23 cellular contexts compared by ENCODE assay signal in the genomic region with DNA sequence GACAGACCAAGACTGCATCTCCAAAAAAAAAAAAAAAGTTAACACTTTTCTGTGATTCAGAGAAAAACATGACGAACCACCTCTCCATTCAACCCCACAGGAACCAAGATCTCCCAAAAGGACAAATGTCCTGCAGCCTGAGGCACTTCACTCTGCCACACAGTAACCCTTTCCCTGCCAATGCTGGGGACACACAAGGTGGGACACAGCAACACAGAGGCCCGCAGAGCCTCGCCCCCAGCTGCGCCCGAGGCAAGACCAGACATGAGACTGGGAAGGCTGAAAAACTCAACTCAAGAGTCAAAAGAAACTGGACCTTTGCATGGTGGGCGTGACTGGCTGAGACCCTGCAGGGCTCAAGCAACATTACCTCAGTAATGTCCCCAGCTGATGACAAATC.
"Had no signal": no experiment of that assay in that cellular context is flagged by ENCODE, and none has a peak within 500 bp of the region (broad histone marks: within the 10 kb centered on the region; RNA-seq: fewer than 3 reads in every experiment).

No MANE protein-coding gene starts in this region.

- H3K36me3 Mint-ChIP-seq: naive thymus-derived CD8-positive, alpha-beta T cell had no signal

- H3K9me3 ChIP-seq: lower lobe of right lung, ovary, psoas muscle, stomach, thyroid gland, vagina had no signal

- H3K9me3 Mint-ChIP-seq: naive thymus-derived CD8-positive, alpha-beta T cell had no signal

- H3K4me3 Mint-ChIP-seq: naive thymus-derived CD8-positive, alpha-beta T cell had no signal

- DNase-seq: dorsolateral prefrontal cortex; effector CD4-positive, alpha-beta T cell; hypothalamus; left ventricle myocardium superior; lower lobe of right lung; naive thymus-derived CD8-positive, alpha-beta T cell; occipital lobe; ovary; posterior cingulate gyrus; psoas muscle; right cardiac atrium; stimulated activated CD4-positive, alpha-beta T cell treated with anti-CD3 and anti-CD28 coated beads, Interleukin-12 subunit alpha, Interleukin-12 subunit beta, amount 100 ng/mL, for 4 hours; stimulated activated CD4-positive, alpha-beta T cell treated with anti-CD3 and anti-CD28 coated beads, Interleukin-1b, Interleukin-23, amount 100 ng/mL, for 48 hours; stimulated activated CD4-positive, alpha-beta T cell treated with anti-CD3 and anti-CD28 coated beads, Interleukin-4, amount 100 ng/mL, for 1 hour; stimulated activated CD8-positive, alpha-beta memory T cell treated with anti-CD3 and anti-CD28 coated beads, Interleukin-4, amount 100 ng/mL, for 48 hours; stimulated activated naive CD4-positive, alpha-beta T cell treated with Interleukin-2 at 50 U/mL for 16 hours; stomach; thyroid gland; trophoblast cell had no signal

- H3K4me3 ChIP-seq: dorsolateral prefrontal cortex, lower lobe of right lung, ovary, psoas muscle, skin epidermis, stomach, thyroid gland, vagina had no signal

- ATAC-seq: left ventricle myocardium superior; lower lobe of right lung; naive thymus-derived CD8-positive, alpha-beta T cell; psoas muscle; right cardiac atrium had no signal

- H3K4me1 ChIP-seq: lower lobe of right lung, psoas muscle, stomach, thyroid gland, vagina had no signal

- H3K27ac ChIP-seq: dorsolateral prefrontal cortex, lower lobe of right lung, ovary, psoas muscle, skin epidermis, stomach, thyroid gland, vagina had no signal

- H3K36me3 ChIP-seq: lower lobe of right lung, ovary, thyroid gland, vagina had no signal

- H3K27me3 ChIP-seq: dorsolateral prefrontal cortex, ovary, stomach, thyroid gland, vagina had no signal

- FAIRE-seq: frontal cortex, keratinocyte had no signal

- H3K27me3 Mint-ChIP-seq: naive thymus-derived CD8-positive, alpha-beta T cell had no signal
